ENCODE assay signal across 35 cellular contexts in the genomic region with DNA sequence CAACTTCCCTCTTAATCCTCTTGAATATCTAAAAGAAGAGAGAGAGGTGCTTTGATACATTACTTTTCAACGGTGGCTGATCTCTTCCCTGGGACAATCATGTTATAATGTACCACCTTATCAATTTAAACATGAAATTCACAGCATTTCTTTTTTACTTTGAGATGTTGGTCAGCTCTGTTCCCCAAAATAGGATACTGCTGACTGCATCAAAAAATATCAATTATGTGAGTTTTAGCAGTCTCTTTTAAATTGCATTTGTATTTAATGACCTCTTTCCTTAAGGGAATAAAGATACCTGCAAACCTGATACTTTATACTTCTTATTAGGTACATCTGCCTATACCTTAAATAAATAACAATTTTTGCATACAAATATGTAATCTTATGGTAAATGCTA. TPM values are rescaled to one million over a fixed set of nuclear protein-coding genes. Genes with fewer than 3 reads are reported as not detected.
"Had no signal": no experiment of that assay in that cellular context is flagged by ENCODE, and none has a peak within 500 bp of the region (broad histone marks: within the 10 kb centered on the region; RNA-seq: fewer than 3 reads in every experiment).

No MANE protein-coding gene starts in this region.

- DNase-seq: Karpas-422, Kasumi-1, MG63, MM.1S, MV-4-11, NCI-H1048, NCI-H1092, NCI-H1092 treated with DMSO at 0.1 percent for 48 hours, NCI-H1417 treated with DMSO at 0.1 percent for 48 hours, NCI-H1436, NCI-H1436 treated with DMSO at 0.1 percent for 48 hours, NCI-H146, NCI-H1694, NCI-H1694 treated with DMSO at 0.1 percent for 48 hours, NCI-H187, NCI-H187 treated with DMSO at 0.1 percent for 48 hours, NCI-H1930, NCI-H2029, NCI-H2029 treated with DMSO at 0.1 percent for 48 hours, NCI-H2081, NCI-H2081 treated with DMSO at 0.1 percent for 48 hours, NCI-H2107, NCI-H2171, NCI-H2171 treated with DMSO at 0.1 percent for 48 hours, NCI-H2227 treated with DMSO at 0.1 percent for 48 hours, NCI-H226, NCI-H345, NCI-H446, NCI-H446 treated with DMSO at 0.1 percent for 48 hours, NCI-H510A, NCI-H510A treated with DMSO at 0.1 percent for 48 hours, NCI-H524 had no signal

- H3K9me3 ChIP-seq: MG63 had no signal

- H3K36me3 ChIP-seq: MG63 had no signal

- H3K4me3 ChIP-seq: MG63 had no signal

RNA-seq across cellular contexts. Expression of gene MARCHF11, which starts 58.4 kb away (rescaled TPM):
- total RNA-seq: LHCN-M2, MCF 10A, NCI-H460 had no signal
